8 cellular contexts compared by ENCODE assay signal in the genomic region with DNA sequence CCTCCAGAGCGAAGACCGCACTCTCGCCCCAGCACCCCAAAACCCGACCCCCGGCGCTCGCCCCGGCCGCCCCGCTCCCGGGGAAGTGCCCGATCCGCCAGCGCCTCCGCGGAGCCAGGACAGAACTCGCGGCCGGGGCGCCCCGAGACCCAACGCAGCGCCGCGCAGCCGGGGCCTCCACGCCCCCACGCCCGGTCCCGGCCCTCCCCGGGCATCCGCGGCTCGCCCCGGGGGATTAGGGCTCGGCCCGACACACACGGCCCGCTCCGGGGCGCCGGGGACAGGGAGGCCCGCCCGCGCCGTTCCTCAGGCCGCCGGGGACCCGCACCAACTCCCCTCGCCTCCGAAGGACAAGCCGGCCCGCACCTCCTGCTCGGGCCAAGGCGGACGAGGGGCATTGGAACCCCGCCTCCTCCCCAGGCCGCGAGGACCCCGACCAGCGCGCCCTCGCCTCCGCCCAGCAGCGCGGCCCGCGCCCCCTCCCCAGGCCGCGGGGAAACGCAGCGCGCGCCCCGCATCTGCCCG. TPM values are rescaled to one million over a fixed set of nuclear protein-coding genes. Genes with fewer than 3 reads are reported as not detected.
A peak's percentile ranks its signal among the peaks of the same experiment; 100 is the strongest.
DNase-seq lines count a peak whose midpoint lies in the region; ATAC-seq and TF ChIP-seq lines count a peak whose summit lies in the region.

No MANE protein-coding gene starts in this region.

- H3K27ac Mint-ChIP-seq in activated CD8-positive, alpha-beta T cell treated with anti-CD3 and anti-CD28 coated beads, Interleukin-2, amount 10 ng/mL, durations not matched to agents 7 days and 5 days: peak overlapping the region; percentile 98
- peak overlapping the region; percentile 91 for H3K27ac Mint-ChIP-seq in nephron progenitor cell

- CTCF ChIA-PET in BJ (lab: Yijun Ruan, JAX): interaction anchor here (0.7 to 1.3 kb wide), 7 partner anchors 8 to 316 kb away, joined by 3 to 5 read pairs (median 3); no protein-coding TSS in a partner anchor
- CTCF ChIA-PET in activated CD8-positive, alpha-beta T cell treated with anti-CD3 and anti-CD28 coated beads, Interleukin-2, amount 10 ng/mL, durations not matched to agents 7 days and 5 days (lab: Charles Lee): interaction anchor here (0.5 to 6.0 kb wide), 4 partner anchors 11 to 156 kb away, joined by 3 to 43 read pairs (median 4); no protein-coding TSS in a partner anchor
- CTCF ChIA-PET in GM10248 (lab: Yijun Ruan, JAX): interaction anchor here (1.3 kb wide), 1 partner anchor 43 kb away, joined by 3 read pairs; no protein-coding TSS in a partner anchor

- H3K36me3 Mint-ChIP-seq in activated CD8-positive, alpha-beta T cell treated with anti-CD3 and anti-CD28 coated beads, Interleukin-2, amount 10 ng/mL, durations not matched to agents 7 days and 5 days (ENCODE audit: low read depth): peaks cover 22% of the 10 kb centered on the region
- no peaks in the 10 kb centered on the region for H3K36me3 Mint-ChIP-seq in nephron progenitor cell (ENCODE audit: low read depth)

- no peak for DNase-seq in BJ (ENCODE audit: low read depth)
- DNase-seq in activated CD8-positive, alpha-beta T cell treated with anti-CD3 and anti-CD28 coated beads, Interleukin-2, amount 10 ng/mL, durations not matched to agents 7 days and 5 days: no peak
- no peak for DNase-seq in fibroblast of mammary gland (ENCODE audit: low read depth)
- peak; percentile 64 for DNase-seq in nephron progenitor cell
- no peak for DNase-seq in GM10248 (ENCODE audit: extremely low spot score)
- no peak for DNase-seq in RKO (ENCODE audit: low spot score)
- no peak for DNase-seq in NCI-H510A treated with DMSO at 0.1 percent for 48 hours (lab: John Stamatoyannopoulos, UW)

- no peaks in the 10 kb centered on the region for H3K36me3 ChIP-seq in BJ (ENCODE audit: control insufficient read depth, insufficient read depth, low read length)

- no peak for TF ChIP-seq CTCF in BJ (IDR thresholded peaks at IDR 0.05; ENCODE audit: insufficient read depth, low read depth, low read length)
- no peak for TF ChIP-seq CTCF in fibroblast of mammary gland (conservative IDR thresholded peaks at IDR 0.05; ENCODE audit: control insufficient read depth, insufficient read depth, low read depth, low read length)
- no peak for TF ChIP-seq CTCF in nephron progenitor cell (IDR thresholded peaks at IDR 0.05)
- TF ChIP-seq CTCF in GM10248 (IDR thresholded peaks at IDR 0.05; ENCODE audit: control extremely low read depth, extremely low read depth, low read depth, missing control alignments): no peak

- H3K4me1 Mint-ChIP-seq in activated CD8-positive, alpha-beta T cell treated with anti-CD3 and anti-CD28 coated beads, Interleukin-2, amount 10 ng/mL, durations not matched to agents 7 days and 5 days (ENCODE audit: low read depth): peaks cover 52% of the 10 kb centered on the region
- peaks cover 45% of the 10 kb centered on the region for H3K4me1 Mint-ChIP-seq in nephron progenitor cell

- peak overlapping the region; percentile 99 for H3K4me3 Mint-ChIP-seq in activated CD8-positive, alpha-beta T cell treated with anti-CD3 and anti-CD28 coated beads, Interleukin-2, amount 10 ng/mL, durations not matched to agents 7 days and 5 days
- H3K4me3 Mint-ChIP-seq in nephron progenitor cell: peak overlapping the region; percentile 100

- H3K27me3 ChIP-seq in BJ (ENCODE audit: control insufficient read depth, insufficient read depth, low read length): no peaks in the 10 kb centered on the region

- H3K4me3 ChIP-seq in BJ (ENCODE audit: low read depth, low read length) (peak overlapping the region; percentile 59), fibroblast of mammary gland (ENCODE audit: control insufficient read depth, low read depth, low read length) (peak overlapping the region; percentile 83)

- no peaks in the 10 kb centered on the region for H3K27me3 Mint-ChIP-seq in activated CD8-positive, alpha-beta T cell treated with anti-CD3 and anti-CD28 coated beads, Interleukin-2, amount 10 ng/mL, durations not matched to agents 7 days and 5 days (ENCODE audit: low read depth)
- peaks cover 24% of the 10 kb centered on the region for H3K27me3 Mint-ChIP-seq in nephron progenitor cell (ENCODE audit: low read depth, poor library complexity)

- POLR2A ChIA-PET in BJ (lab: Charles Lee): interaction anchor here (0.6 kb wide), 1 partner anchor 10 kb away, joined by 4 read pairs; no protein-coding TSS in a partner anchor
- POLR2A ChIA-PET in activated CD8-positive, alpha-beta T cell treated with anti-CD3 and anti-CD28 coated beads, Interleukin-2, amount 10 ng/mL, durations not matched to agents 7 days and 5 days (lab: Charles Lee): interaction anchor here (0.6 to 6.9 kb wide), 11 partner anchors 8 to 174 kb away, joined by 3 to 138 read pairs (median 4); partner anchors contain the start of gene GPR107
- POLR2A ChIA-PET in GM10248 (lab: Yijun Ruan, JAX): interaction anchor here (0.6 to 1.2 kb wide), 4 partner anchors 11 to 24 kb away, joined by 3 to 6 read pairs (median 4); no protein-coding TSS in a partner anchor

- no peaks in the 10 kb centered on the region for H3K9me3 Mint-ChIP-seq in activated CD8-positive, alpha-beta T cell treated with anti-CD3 and anti-CD28 coated beads, Interleukin-2, amount 10 ng/mL, durations not matched to agents 7 days and 5 days (ENCODE audit: insufficient read depth)
- H3K9me3 Mint-ChIP-seq in nephron progenitor cell: no peaks in the 10 kb centered on the region

- peak; percentile 2 for ATAC-seq in HG02763 (IDR thresholded peaks at IDR 0.05; ENCODE audit: unreplicated experiment)
- peak; percentile 18 for ATAC-seq in activated CD8-positive, alpha-beta T cell treated with anti-CD3 and anti-CD28 coated beads, Interleukin-2, amount 10 ng/mL, durations not matched to agents 7 days and 5 days

RNA-seq across cellular contexts. Expression of gene FNBP1, which starts 0.5 kb away (rescaled TPM):
- 7.8 and 15.0 TPM in 2 replicates for polyA plus RNA-seq in BJ (2011; rRNA removed)
- 11.6 and 15.9 TPM in 2 replicates for polyA minus RNA-seq in BJ (2011; rRNA and poly(A)+ RNA removed)
- 100 to 1,000 TPM; 173 to 176 TPM for total RNA-seq in activated CD8-positive, alpha-beta T cell treated with anti-CD3 and anti-CD28 coated beads, Interleukin-2, amount 10 ng/mL, durations not matched to agents 7 days and 5 days

RNA-seq across cellular contexts. Expression of gene GPR107, which starts 11.2 kb away (rescaled TPM):
- 32.5 and 36.4 TPM in 2 replicates for polyA plus RNA-seq in BJ (2011; rRNA removed)
- polyA minus RNA-seq in BJ (2011; rRNA and poly(A)+ RNA removed): 21.8 and 23.2 TPM in 2 replicates
- total RNA-seq in activated CD8-positive, alpha-beta T cell treated with anti-CD3 and anti-CD28 coated beads, Interleukin-2, amount 10 ng/mL, durations not matched to agents 7 days and 5 days: 10 to 100 TPM; 22.5 to 24.4 TPM
